Comparison of ENCODE assay signal across 19 cellular contexts in the genomic region with DNA sequence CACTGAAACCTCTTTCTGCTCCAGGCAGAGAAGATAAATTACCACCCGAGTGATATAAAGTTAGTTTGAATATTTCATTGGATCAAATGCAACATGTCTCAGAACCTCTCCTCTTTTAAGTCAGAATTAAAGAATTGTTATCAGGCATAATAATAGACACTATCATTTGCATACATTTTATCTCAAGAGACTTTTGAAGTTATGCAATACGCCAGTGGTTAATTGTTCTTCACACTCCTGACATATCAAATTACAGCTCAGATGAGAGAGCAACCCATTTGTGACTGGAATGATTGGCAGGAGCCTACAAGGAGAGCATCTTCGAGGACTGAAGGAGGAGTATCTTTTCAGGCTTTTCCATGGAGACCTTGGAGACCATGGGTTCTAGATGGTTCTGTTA.
DNase-seq lines count a peak whose midpoint lies in the region; ATAC-seq and TF ChIP-seq lines count a peak whose summit lies in the region.
"Had no signal": no experiment of that assay in that cellular context is flagged by ENCODE, and none has a peak within 500 bp of the region (broad histone marks: within the 10 kb centered on the region; RNA-seq: fewer than 3 reads in every experiment).

No MANE protein-coding gene starts in this region.

- no peaks in the 10 kb centered on the region for H3F3A ChIP-seq in GM23248 (ENCODE audit: insufficient read depth)

- no peak overlapping the region for H3K4me2 ChIP-seq in GM23248 (ENCODE audit: unreplicated experiment)

- no peaks in the 10 kb centered on the region for H3K36me3 Mint-ChIP-seq in neural crest cell (ENCODE audit: low read depth)
- H3K36me3 Mint-ChIP-seq: CD4-positive, CD25-positive, alpha-beta regulatory T cell had no signal

- H2AFZ ChIP-seq in GM23248, result no peak overlapping the region

- no peak overlapping the region for H3K27ac ChIP-seq in GM23248
- H3K27ac ChIP-seq: SJCRH30 had no signal

- in situ Hi-C loops in GM23248 (cut with MboI), result no loop called here

- no peaks in the 10 kb centered on the region for H3K9me2 ChIP-seq in GM23248 (ENCODE audit: insufficient read depth)

- no peaks in the 10 kb centered on the region for H3K4me1 ChIP-seq in GM23248 (ENCODE audit: insufficient read depth)

- H3K79me2 ChIP-seq in GM23248 (ENCODE audit: insufficient read depth), result no peaks in the 10 kb centered on the region

- no peak overlapping the region for H3K4me3 ChIP-seq in GM23248
- H3K4me3 ChIP-seq: MG63, SJCRH30 had no signal

- no peaks in the 10 kb centered on the region for H3K9me3 Mint-ChIP-seq in neural crest cell
- H3K9me3 Mint-ChIP-seq: IgD-negative memory B cell had no signal

- DNase-seq in NCI-H510A treated with DMSO at 0.1 percent for 48 hours (lab: John Stamatoyannopoulos, UW) (peak; percentile 8), NCI-H510A (lab: John Stamatoyannopoulos, UW) (no peak), NCI-H1105 (lab: John Stamatoyannopoulos, UW) (peak; percentile 5), NCI-H524 treated with DMSO at 0.1 percent for 48 hours (lab: John Stamatoyannopoulos, UW) (peak; percentile 6), neural crest cell (ENCODE audit: low read depth, low spot score) (no peak), GM23248 (no peak)
- DNase-seq: CD4-positive, CD25-positive, alpha-beta regulatory T cell; COR-L47; GOT3; Kasumi-1; MG63; NCI-H1048; NCI-H187 treated with DMSO at 0.1 percent for 48 hours; NCI-H446 treated with DMSO at 0.1 percent for 48 hours; SJCRH30; T-helper 1 cell had no signal

- H3K9ac ChIP-seq in GM23248, result no peak overlapping the region

- no peaks in the 10 kb centered on the region for H3K9me3 ChIP-seq in GM23248 (ENCODE audit: low read depth)
- H3K9me3 ChIP-seq: MG63, SJCRH30 had no signal

- TF ChIP-seq CTCF in neural crest cell (conservative IDR thresholded peaks at IDR 0.05), result no peak

- peak overlapping the region; percentile 16 for H3K27ac Mint-ChIP-seq in neural crest cell (ENCODE audit: unreplicated experiment)
- H3K27ac Mint-ChIP-seq: CD4-positive, CD25-positive, alpha-beta regulatory T cell; IgD-negative memory B cell had no signal

- no peaks in the 10 kb centered on the region for H4K20me1 ChIP-seq in GM23248 (ENCODE audit: insufficient read depth)

- no peaks in the 10 kb centered on the region for H3K36me3 ChIP-seq in GM23248 (ENCODE audit: low read depth)
- H3K36me3 ChIP-seq: MG63, SJCRH30 had no signal

- no peak for ATAC-seq in GM21528 (IDR thresholded peaks at IDR 0.05; ENCODE audit: low FRiP score, unreplicated experiment)
- no peak for ATAC-seq in HG03521 (IDR thresholded peaks at IDR 0.05; ENCODE audit: unreplicated experiment)

- H3K4me3 Mint-ChIP-seq in neural crest cell, result no peak overlapping the region
- H3K4me3 Mint-ChIP-seq: CD4-positive, CD25-positive, alpha-beta regulatory T cell; IgD-negative memory B cell had no signal

- H3K27me3 Mint-ChIP-seq in neural crest cell (ENCODE audit: low read depth), result no peaks in the 10 kb centered on the region
- H3K27me3 Mint-ChIP-seq: CD4-positive, CD25-positive, alpha-beta regulatory T cell; IgD-negative memory B cell had no signal

- peaks cover 44% of the 10 kb centered on the region for H3K4me1 Mint-ChIP-seq in neural crest cell
- H3K4me1 Mint-ChIP-seq: CD4-positive, CD25-positive, alpha-beta regulatory T cell; IgD-negative memory B cell had no signal

- WGBS in GM23248 (ENCODE audit: low coverage in 1 of 2, low lambda C conversion rate in 2 of 2, missing lambda C conversion rate in 2 of 2), 2 experiments, result 13 to 18% methylated on average over 3 of the region's 3 CpGs

- peaks cover 24% of the 10 kb centered on the region for H3K27me3 ChIP-seq in GM23248 (replicated peaks; ENCODE audit: insufficient read depth)
- H3K27me3 ChIP-seq: MG63, SJCRH30 had no signal

Comparison
In these comparisons a context has a peak if more than half of its experiments do, and no peak if none do; other contexts are left out.
1. DNase-seq: peak in NCI-H510A treated with DMSO at 0.1 percent for 48 hours (single experiment), NCI-H1105 (single experiment) and NCI-H524 treated with DMSO at 0.1 percent for 48 hours (single experiment); none in NCI-H510A (single experiment), neural crest cell (single experiment) and GM23248 (single experiment).